In genomic region chr12:121712462-121713256, GRCh38 we compare ENCODE assay signal across 8 cellular contexts. TPM values are rescaled to one million over a fixed set of nuclear protein-coding genes. Genes with fewer than 3 reads are reported as not detected.
DNase-seq lines count a peak whose midpoint lies in the region; ATAC-seq and TF ChIP-seq lines count a peak whose summit lies in the region.

Gene TMEM120B (plus strand): TSS chr12:121712752. CDS start chr12:121712896, 144 bp downstream.

- H3K4me1 ChIP-seq in lung (ENCODE audit: control insufficient read depth in 2 of 2, insufficient read depth in 2 of 2, low read length in 2 of 2) = peaks cover 0 to 10% of the 10 kb centered on the region in 2 donors

- DNase-seq in AG08395 (ENCODE audit: low spot score) (peak; percentile 96), NCI-H345 treated with DMSO at 0.1 percent for 48 hours (lab: John Stamatoyannopoulos, UW; ENCODE audit: unreplicated experiment) (peak; percentile 28), ecto neural progenitor cell (ENCODE audit: low spot score) (peak; percentile 95), lung (ENCODE audit: low spot score) (peak; percentile 81)
- peak; percentile 87 for DNase-seq in activated CD4-positive, alpha-beta memory T cell treated with anti-CD3 and anti-CD28 coated beads, Interleukin-2, amount 10 ng/mL, durations not matched to agents 7 days and 5 days
- peak; percentile 68 to 75 (median 69) for DNase-seq in stimulated activated CD4-positive, alpha-beta T cell treated with anti-CD3 and anti-CD28 coated beads, TNF-alpha, amount 100 ng/mL, for 48 hours (ENCODE audit: low read depth in 3 of 3)

- no peaks in the 10 kb centered on the region for H3K36me3 ChIP-seq in lung (ENCODE audit: control insufficient read depth in 2 of 2, insufficient read depth in 2 of 2, low read length in 2 of 2)

- no peaks in the 10 kb centered on the region for H3K9me3 Mint-ChIP-seq in activated CD4-positive, alpha-beta memory T cell treated with anti-CD3 and anti-CD28 coated beads, Interleukin-2, amount 10 ng/mL, durations not matched to agents 7 days and 5 days

- no peaks in the 10 kb centered on the region for H3K27me3 Mint-ChIP-seq in activated CD4-positive, alpha-beta memory T cell treated with anti-CD3 and anti-CD28 coated beads, Interleukin-2, amount 10 ng/mL, durations not matched to agents 7 days and 5 days

- no peaks in the 10 kb centered on the region for H3K27me3 ChIP-seq in lung (ENCODE audit: control insufficient read depth, insufficient read depth)

- H3K4me3 Mint-ChIP-seq in activated CD4-positive, alpha-beta memory T cell treated with anti-CD3 and anti-CD28 coated beads, Interleukin-2, amount 10 ng/mL, durations not matched to agents 7 days and 5 days = peak within 1 kb of the TSS; percentile 93

- TF ChIP-seq CTCF in lung (IDR thresholded peaks at IDR 0.05; ENCODE audit: control extremely low read depth, extremely low read depth) = no peak

- no peaks in the 10 kb centered on the region for H3K9me3 ChIP-seq in lung (ENCODE audit: control insufficient read depth in 2 of 2, insufficient read depth in 1 of 2, low read length in 1 of 2)

- POLR2A ChIA-PET in activated CD4-positive, alpha-beta memory T cell treated with anti-CD3 and anti-CD28 coated beads, Interleukin-2, amount 10 ng/mL, durations not matched to agents 7 days and 5 days (lab: Charles Lee) = interaction anchor here (0.7 to 3.2 kb wide), 21 partner anchors 11 to 513 kb away, joined by 3 to 36 read pairs (median 4); partner anchors contain the start of genes DIABLO, ORAI1, RHOF and SETD1B

- H3K27ac Mint-ChIP-seq in activated CD4-positive, alpha-beta memory T cell treated with anti-CD3 and anti-CD28 coated beads, Interleukin-2, amount 10 ng/mL, durations not matched to agents 7 days and 5 days = peak within 1 kb of the TSS; percentile 88

- H3K4me1 Mint-ChIP-seq in activated CD4-positive, alpha-beta memory T cell treated with anti-CD3 and anti-CD28 coated beads, Interleukin-2, amount 10 ng/mL, durations not matched to agents 7 days and 5 days = peaks cover 25% of the 10 kb centered on the region

- peaks cover 3% of the 10 kb centered on the region for H3K36me3 Mint-ChIP-seq in activated CD4-positive, alpha-beta memory T cell treated with anti-CD3 and anti-CD28 coated beads, Interleukin-2, amount 10 ng/mL, durations not matched to agents 7 days and 5 days (ENCODE audit: low read depth)

- 0 to 1% methylated on average over 53 to 74 of the region's 74 CpGs for WGBS in lung, 2 donors

- CTCF ChIA-PET in activated CD4-positive, alpha-beta memory T cell treated with anti-CD3 and anti-CD28 coated beads, Interleukin-2, amount 10 ng/mL, durations not matched to agents 7 days and 5 days (lab: Charles Lee) = interaction anchor here (0.7 to 4.1 kb wide), 13 partner anchors 7 to 206 kb away, joined by 3 to 60 read pairs (median 4); partner anchors contain the start of genes CFAP251, PSMD9 and RHOF

- H3K27ac ChIP-seq in lung (ENCODE audit: low read depth in 1 of 2, low read length in 1 of 2) = peak within 1 kb of the TSS; percentile 90 to 94

- peak within 1 kb of the TSS; percentile 86 for H3K4me3 ChIP-seq in lung

- ATAC-seq in GM18517 (IDR thresholded peaks at IDR 0.05; ENCODE audit: unreplicated experiment) = peak; percentile 86
- ATAC-seq in HG03039 (IDR thresholded peaks at IDR 0.05; ENCODE audit: unreplicated experiment) = peak; percentile 80
- ATAC-seq in lung (ENCODE audit: insufficient read depth, low FRiP score) = peak; percentile 91

RNA-seq across cellular contexts. Expression of gene TMEM120B, which starts in this region (rescaled TPM):
- total RNA-seq in activated CD4-positive, alpha-beta memory T cell treated with anti-CD3 and anti-CD28 coated beads, Interleukin-2, amount 10 ng/mL, durations not matched to agents 7 days and 5 days = 1 to 10 TPM; 5.1 to 5.8 TPM
- 10 to 100 TPM in 1 of 2 donors, 1 to 10 TPM in 1; 3.9 to 17.7 TPM for total RNA-seq in lung
- polyA plus RNA-seq in lung = 10 to 100 TPM in 1 of 2 donors, 1 to 10 TPM in 1; 5.6 to 10.5 TPM

Comparison
In these comparisons a context has a peak if more than half of its experiments do, and no peak if none do; other contexts are left out.
1. Peak in every context shown above with its lines: DNase-seq, ATAC-seq, H3K4me3 ChIP-seq and H3K27ac ChIP-seq.
2. DNase-seq: peak in every context shown above with its lines; median percentile 96 in AG08395; 95 in ecto neural progenitor cell; 87 in activated CD4-positive, alpha-beta memory T cell treated with anti-CD3 and anti-CD28 coated beads, Interleukin-2, amount 10 ng/mL, durations not matched to agents 7 days and 5 days; 81 in lung; 69 in stimulated activated CD4-positive, alpha-beta T cell treated with anti-CD3 and anti-CD28 coated beads, TNF-alpha, amount 100 ng/mL, for 48 hours; 28 in NCI-H345 treated with DMSO at 0.1 percent for 48 hours.